In the genomic region with DNA sequence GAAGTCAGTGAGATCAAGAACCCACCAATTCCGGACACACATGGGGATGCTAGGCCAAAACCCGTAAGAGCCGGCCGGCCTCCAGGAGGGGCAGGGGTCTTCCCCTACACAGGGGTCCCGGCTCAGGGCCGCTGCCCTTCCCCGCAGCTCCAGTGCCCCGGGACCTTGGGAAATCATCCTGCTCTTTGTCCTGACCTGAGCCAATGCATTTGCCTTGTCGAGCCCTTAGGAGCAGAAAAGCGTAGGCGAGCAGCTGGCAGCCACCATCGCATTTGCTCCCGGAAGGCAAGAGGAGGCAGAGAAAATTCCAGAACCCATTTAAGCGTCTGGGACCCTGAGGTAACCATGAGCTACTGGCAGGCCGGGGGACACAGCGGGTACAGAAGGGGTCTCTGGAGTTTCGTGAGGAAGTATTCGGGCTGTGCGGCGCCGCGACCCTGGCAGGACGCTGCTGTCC, we compare ENCODE assay signal across 8 cellular contexts. TPM values are rescaled to one million over a fixed set of nuclear protein-coding genes. Genes with fewer than 3 reads are reported as not detected.
DNase-seq lines count a peak whose midpoint lies in the region; ATAC-seq, FAIRE-seq and TF ChIP-seq lines count a peak whose summit lies in the region.

No MANE protein-coding gene starts in this region.

- H3K27ac ChIP-seq in heart right ventricle = peak overlapping the region in 9 of 10 donors; percentile 44 to 83 (median 69)

- ATAC-seq in heart right ventricle (peak in 7 of 8 donors; percentile 1 to 43 (median 23)), HG02678 (IDR thresholded peaks at IDR 0.05; ENCODE audit: unreplicated experiment) (no peak)

- H3K36me3 ChIP-seq in ES-I3 (ENCODE audit: insufficient read depth, low read length) = no peaks in the 10 kb centered on the region
- no peaks in the 10 kb centered on the region for H3K36me3 ChIP-seq in heart right ventricle

- intact Hi-C loops in heart right ventricle (cut with DNase I) = loop anchor here in 8 of 10 donors (5.0 to 10.0 kb wide), 11 partner anchors 39 to 281 kb away; a partner anchor contains a TSS

- no peak for FAIRE-seq in GM12891 (lab: Jason Lieb, UNC)

- 39 to 49% methylated on average over 23 of the region's 23 CpGs for WGBS in heart right ventricle, 2 donors

- no peaks in the 10 kb centered on the region for H3K27me3 ChIP-seq in heart right ventricle

- H3K9ac ChIP-seq in ES-I3 (ENCODE audit: low read depth, low read length) = peak overlapping the region; percentile 51; the same call in 1 of the 2 replicates

- H3K9me3 ChIP-seq in ES-I3 (ENCODE audit: control insufficient read depth, insufficient read depth, low read length) = no peaks in the 10 kb centered on the region
- H3K9me3 ChIP-seq in heart right ventricle = no peaks in the 10 kb centered on the region

- H3K4me1 ChIP-seq in ES-I3 (ENCODE audit: insufficient read depth, low read length) = no peaks in the 10 kb centered on the region; the same call in 1 of the 2 replicates
- peaks cover 0 to 23% (median 17%) of the 10 kb centered on the region in 9 donors for H3K4me1 ChIP-seq in heart right ventricle

- TF ChIP-seq POLR2A in GM12891 (IDR thresholded peaks at IDR 0.05; ENCODE audit: low read depth, low read length) = no peak

- H3K4me3 ChIP-seq in WI38 (ENCODE audit: low read depth, low read length) = peak overlapping the region; percentile 55
- H3K4me3 ChIP-seq in heart right ventricle = peak overlapping the region; percentile 21 to 64 (median 56)
- peak overlapping the region; percentile 46 for H3K4me3 ChIP-seq in skeletal muscle cell (ENCODE audit: low read depth, low read length)

- TF ChIP-seq CTCF in WI38 (IDR thresholded peaks at IDR 0.05; ENCODE audit: low read depth, low read length) (no peak), heart right ventricle (IDR thresholded peaks at IDR 0.05) (no peak)

- DNase-seq in heart right ventricle (no peak), skeletal muscle cell (ENCODE audit: low read depth) (no peak), SIG-M5 (lab: John Stamatoyannopoulos, UW) (no peak), GM12891 (ENCODE audit: insufficient read length, low spot score) (no peak), amygdala (lab: John Stamatoyannopoulos, UW) (no peak)

TF ChIP-seq in GM12891, 5 proteins besides CTCF, POLR2A, EP300 and RAD21:
- TF ChIP-seq POU2F2 (IDR thresholded peaks at IDR 0.05; ENCODE audit: low read depth, low read length) (no peak), POLR2AphosphoS5 (IDR thresholded peaks at IDR 0.05; ENCODE audit: low read depth, low read length) (no peak), TAF1 (IDR thresholded peaks at IDR 0.05; ENCODE audit: low read depth, low read length) (no peak), PAX5 (IDR thresholded peaks at IDR 0.05; ENCODE audit: insufficient read depth, low read length, severe bottlenecking) (no peak), SPI1 (IDR thresholded peaks at IDR 0.05; ENCODE audit: low read depth, low read length) (no peak)

RNA-seq across cellular contexts. Expression of a gene that starts 7.4 kb away (rescaled TPM):
- 10 to 100 TPM; 12.6 to 33.7 (median 14.5) TPM for total RNA-seq in heart right ventricle
- 10 to 100 TPM; 25.8 to 33.6 TPM for polyA plus RNA-seq in heart right ventricle
- polyA plus RNA-seq in GM12891 (2012; ENCODE audit: low read depth, missing spikeins) = 40.6 TPM

RNA-seq across cellular contexts. Expression of a gene that starts 29.3 kb away (rescaled TPM):
- total RNA-seq in heart right ventricle = 10 to 100 TPM; 10.4 to 36.9 (median 16.4) TPM
- polyA plus RNA-seq in heart right ventricle = 10 to 100 TPM; 12.3 to 47.7 TPM
- 26.2 TPM for polyA plus RNA-seq in GM12891 (2012; ENCODE audit: low read depth, missing spikeins)
